ENCODE assay signal across 12 cellular contexts in the genomic region with DNA sequence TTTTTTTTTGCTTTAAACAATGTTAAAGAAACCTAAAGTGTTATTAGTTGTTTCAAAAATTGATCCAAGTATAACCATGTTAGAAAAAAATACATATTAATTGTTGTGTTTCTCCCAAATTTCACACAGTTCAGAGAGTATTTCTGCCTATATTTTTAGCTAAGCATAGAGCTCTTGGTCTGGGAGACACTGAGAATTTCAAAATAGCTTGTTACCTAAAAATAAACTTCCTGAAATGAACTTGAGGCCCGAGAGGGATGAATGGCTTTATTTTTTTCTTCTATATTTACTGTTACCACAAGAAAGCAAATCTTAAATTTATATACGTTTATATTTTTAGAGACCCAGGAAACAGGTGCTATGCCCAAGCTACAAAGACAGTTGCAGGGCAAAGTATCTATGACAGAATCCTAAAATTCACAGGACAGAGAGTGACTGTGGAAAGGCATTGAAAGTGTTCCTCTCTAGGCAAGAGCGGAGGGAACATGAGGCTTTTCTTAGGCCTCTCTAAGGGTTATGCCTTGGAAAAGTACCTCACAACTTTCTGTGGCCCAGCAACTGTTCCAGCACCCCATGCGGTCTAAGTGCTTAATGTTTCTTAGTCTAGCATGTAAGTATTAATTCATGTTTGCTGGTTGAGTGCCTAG. TPM values are rescaled to one million over a fixed set of nuclear protein-coding genes. Genes with fewer than 3 reads are reported as not detected.
DNase-seq lines count a peak whose midpoint lies in the region; ATAC-seq and TF ChIP-seq lines count a peak whose summit lies in the region.
"Had no signal": no experiment of that assay in that cellular context is flagged by ENCODE, and none has a peak within 500 bp of the region (broad histone marks: within the 10 kb centered on the region; RNA-seq: fewer than 3 reads in every experiment).

No MANE protein-coding gene starts in this region.

- H3K27ac ChIP-seq in OCI-LY1 (ENCODE audit: low read depth, low read length, poor library complexity, severe bottlenecking) (peak overlapping the region; percentile 85), gastroesophageal sphincter (peak overlapping the region; percentile 63 to 85 (median 76)), stomach (peak overlapping the region in 4 of 5 donors; percentile 28 to 73 (median 54))
- H3K27ac ChIP-seq: 22Rv1 had no signal

- H3K4me3 ChIP-seq in OCI-LY1 (ENCODE audit: low read depth, low read length, poor library complexity, severe bottlenecking) (no peak overlapping the region), gastroesophageal sphincter (no peak overlapping the region), stomach (no peak overlapping the region)

- DNase-seq in NOMO-1 (lab: John Stamatoyannopoulos, UW; ENCODE audit: unreplicated experiment in 2 of 2) (peak; percentile 28 to 70), NOMO-1 treated with dmso at 0.1 percent for 144 hours (lab: John Stamatoyannopoulos, UW; ENCODE audit: unreplicated experiment) (no peak), stomach (no peak), midbrain (lab: John Stamatoyannopoulos, UW) (no peak)
- DNase-seq: cerebellar nuclear complex; NCI-H1930; stimulated activated CD4-positive, alpha-beta T cell treated with anti-CD3 and anti-CD28 coated beads, Interleukin-15, amount 100 ng/mL, for 24 hours had no signal

- no peak for ATAC-seq in gastroesophageal sphincter
- ATAC-seq in HG03280 (IDR thresholded peaks at IDR 0.05; ENCODE audit: unreplicated experiment), result no peak
- ATAC-seq in HG03025 (IDR thresholded peaks at IDR 0.05; ENCODE audit: low FRiP score, unreplicated experiment), result no peak

- intact Hi-C loops in stomach (cut with DNase I; ENCODE audit: low total_unique reads), result no loop called here

- H3K27me3 ChIP-seq in OCI-LY1 (ENCODE audit: insufficient read depth, low read length) (no peaks in the 10 kb centered on the region), gastroesophageal sphincter (no peaks in the 10 kb centered on the region), stomach (no peaks in the 10 kb centered on the region)

- H3F3A ChIP-seq in OCI-LY1 (ENCODE audit: insufficient read depth, low read length), result no peaks in the 10 kb centered on the region; the same call in none of the 2 replicates

- H3K9ac ChIP-seq in OCI-LY1 (ENCODE audit: low read length), result peak overlapping the region; percentile 17

- peaks cover 44% of the 10 kb centered on the region for H3K79me2 ChIP-seq in OCI-LY1 (ENCODE audit: insufficient read depth, low read length)

- H3K9me3 ChIP-seq in OCI-LY1 (ENCODE audit: low read length) (no peaks in the 10 kb centered on the region), gastroesophageal sphincter (no peaks in the 10 kb centered on the region), stomach (no peaks in the 10 kb centered on the region)

- peaks cover 97% of the 10 kb centered on the region for H3K4me1 ChIP-seq in OCI-LY1 (ENCODE audit: insufficient read depth, low read length, severe bottlenecking)
- H3K4me1 ChIP-seq in gastroesophageal sphincter, result peaks cover 38 to 87% (median 57%) of the 10 kb centered on the region in 3 donors
- H3K4me1 ChIP-seq in stomach, result peaks cover 39 to 100% (median 69%) of the 10 kb centered on the region in 4 donors

- H3K36me3 ChIP-seq in OCI-LY1 (ENCODE audit: insufficient read depth, low read length) (peaks cover 27% of the 10 kb centered on the region), gastroesophageal sphincter (peaks cover 6 to 32% of the 10 kb centered on the region in 2 donors), stomach (peaks cover 23 to 32% (median 32%) of the 10 kb centered on the region in 4 donors)

- TF ChIP-seq CTCF in OCI-LY1 (IDR thresholded peaks at IDR 0.05; ENCODE audit: low read length), result peak; percentile 14; the same call in 1 of the 2 replicates
- TF ChIP-seq CTCF in gastroesophageal sphincter (IDR thresholded peaks at IDR 0.05), result no peak
- TF ChIP-seq CTCF in stomach (IDR thresholded peaks at IDR 0.05), result no peak

- no peaks in the 10 kb centered on the region for H4K20me1 ChIP-seq in OCI-LY1 (ENCODE audit: insufficient read depth, low read length)

- TF ChIP-seq EP300 in gastroesophageal sphincter (IDR thresholded peaks at IDR 0.05), result no peak
- no peak for TF ChIP-seq EP300 in stomach (IDR thresholded peaks at IDR 0.05)

- peak overlapping the region; percentile 22 for H3K4me2 ChIP-seq in OCI-LY1 (ENCODE audit: low read length)

- no peak overlapping the region for H2AFZ ChIP-seq in OCI-LY1 (ENCODE audit: low read length)

- no peaks in the 10 kb centered on the region for H3K9me2 ChIP-seq in OCI-LY1 (ENCODE audit: low read depth, low read length)

- 18 to 24% methylated on average over 3 to 4 of the region's 4 CpGs for WGBS in gastroesophageal sphincter (ENCODE audit: low coverage in 1 of 2), 2 donors
- WGBS in stomach, 5 donors, result 24 to 53% (median 42%) methylated on average over 4 of the region's 4 CpGs

- TF ChIP-seq POLR2A in gastroesophageal sphincter (IDR thresholded peaks at IDR 0.05) (no peak), stomach (IDR thresholded peaks at IDR 0.05) (no peak)

RNA-seq across cellular contexts. Expression of gene TGFBR2, which starts 36.4 kb away (rescaled TPM):
- total RNA-seq in gastroesophageal sphincter (100 to 1,000 TPM; 174 to 297 (median 231) TPM), stomach (100 to 1,000 TPM in 2 of 5 donors, 10 to 100 TPM in 3; 59.1 to 115 (median 89.3) TPM)
- polyA plus RNA-seq in stomach, result 10 to 100 TPM; 13.7 to 44.1 (median 27.4) TPM

Comparison
In these comparisons a context has a peak if more than half of its experiments do, and no peak if none do; other contexts are left out.
1. DNase-seq: peak in NOMO-1 (2 of 2); none in NOMO-1 treated with dmso at 0.1 percent for 144 hours (single experiment), stomach (single experiment) and midbrain (single experiment).
2. Peak in every context shown above with its lines, with median percentiles within 50 percentile points of each other: H3K27ac ChIP-seq.